Comparison of ENCODE assay signal across 16 cellular contexts in the genomic region with DNA sequence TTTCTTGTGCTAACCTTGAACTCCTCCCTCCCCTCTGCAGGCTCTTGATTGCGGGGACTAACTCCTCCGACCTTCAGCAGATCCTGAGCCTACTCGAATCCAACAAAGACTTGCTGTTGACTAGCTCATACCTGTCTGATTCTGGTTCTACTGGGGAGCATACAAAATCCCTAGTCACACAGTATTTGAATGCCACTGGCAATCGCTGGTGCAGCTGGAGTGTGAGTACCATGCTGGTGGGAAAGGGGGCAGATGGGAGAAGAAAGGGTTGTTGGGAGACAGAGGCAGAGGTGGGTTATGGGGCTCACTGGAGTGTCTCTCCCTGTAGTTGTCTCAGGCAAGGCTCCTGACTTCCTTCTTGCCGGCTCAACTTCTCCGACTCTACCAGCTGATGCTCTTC. TPM values are rescaled to one million over a fixed set of nuclear protein-coding genes. Genes with fewer than 3 reads are reported as not detected.
A peak's percentile ranks its signal among the peaks of the same experiment; 100 is the strongest.
DNase-seq lines count a peak whose midpoint lies in the region; ATAC-seq, FAIRE-seq and TF ChIP-seq lines count a peak whose summit lies in the region.
"Had no signal": no experiment of that assay in that cellular context is flagged by ENCODE, and none has a peak within 500 bp of the region (broad histone marks: within the 10 kb centered on the region; RNA-seq: fewer than 3 reads in every experiment).

No MANE protein-coding gene starts in this region.

- H3K79me2 ChIP-seq in HepG2 (ENCODE audit: insufficient read depth, low read length), result peaks cover 53% of the 10 kb centered on the region

- H3K4me1 Mint-ChIP-seq in type B pancreatic cell (ENCODE audit: unreplicated experiment), result peaks cover 52% of the 10 kb centered on the region

- BruUV-seq in HepG2 (replicated peaks; lab: Mats Ljungman, UMichigan), result no TSS peak

- DNase-seq in HepG2 (ENCODE audit: low spot score), result no peak
- DNase-seq in right lobe of liver, result no peak
- no peak for DNase-seq in activated naive CD4-positive, alpha-beta T cell treated with anti-CD3 and anti-CD28 coated beads, Interleukin-2, amount 50 U/mL, for 72 hours (ENCODE audit: low spot score in 2 of 2)
- no peak for DNase-seq in foreskin fibroblast
- no peak for DNase-seq in type B pancreatic cell (ENCODE audit: extremely low spot score, unreplicated experiment)
- DNase-seq: activated CD4-positive, CD25-positive, alpha-beta regulatory T cell treated with anti-CD3 and anti-CD28 coated beads, Interleukin-2, amount 50 U/mL, for 72 hours; body of pancreas; CD4-positive, CD25-positive, alpha-beta regulatory T cell; Kasumi-1; occipital lobe had no signal

- peaks cover 71 to 84% of the 10 kb centered on the region in 2 donors for H3K36me3 Mint-ChIP-seq in activated naive CD4-positive, alpha-beta T cell treated with anti-CD3 and anti-CD28 coated beads, Interleukin-2, amount 50 U/mL, for 72 hours
- H3K36me3 Mint-ChIP-seq in type B pancreatic cell, result peaks cover 63% of the 10 kb centered on the region

- H3K27me3 ChIP-seq in HepG2 (ENCODE audit: control insufficient read depth in 1 of 2, insufficient read depth in 2 of 2, low read length in 2 of 2), result no peaks in the 10 kb centered on the region; a peak in 1 of 5 replicates
- no peaks in the 10 kb centered on the region for H3K27me3 ChIP-seq in right lobe of liver
- H3K27me3 ChIP-seq: body of pancreas, esophagus muscularis mucosa had no signal

- in situ Hi-C loops in HepG2 (cut with HindIII; ENCODE audit: extremely low pct_ligation_motif_present, low pct_unique_long_range_greater_than_20kb), result no loop called here

- TF ChIP-seq RAD21 in HepG2 (CRISPR knock-in tag; IDR thresholded peaks at IDR 0.05), result no peak

- H4K20me1 ChIP-seq in HepG2 (ENCODE audit: insufficient read depth, low read length), result peaks cover 31% of the 10 kb centered on the region; the same call in 1 of the 2 replicates

- H3K27me3 Mint-ChIP-seq in type B pancreatic cell, result no peaks in the 10 kb centered on the region

- TF ChIP-seq POLR2A in HepG2 (IDR thresholded peaks at IDR 0.05; ENCODE audit: insufficient read depth in 1 of 2, low read depth in 2 of 2, low read length in 2 of 2), result no peak
- no peak for TF ChIP-seq POLR2A in right lobe of liver (IDR thresholded peaks at IDR 0.05)

- no peak for ATAC-seq in HepG2
- no peak for ATAC-seq in right lobe of liver
- ATAC-seq in activated naive CD4-positive, alpha-beta T cell treated with anti-CD3 and anti-CD28 coated beads, Interleukin-2, amount 50 U/mL, for 72 hours, result no peak
- ATAC-seq in HG03571 (IDR thresholded peaks at IDR 0.05; ENCODE audit: unreplicated experiment), result no peak
- no peak for ATAC-seq in GM18858 (IDR thresholded peaks at IDR 0.05; ENCODE audit: unreplicated experiment)
- ATAC-seq in GM18867 (IDR thresholded peaks at IDR 0.05; ENCODE audit: unreplicated experiment), result no peak
- ATAC-seq: body of pancreas had no signal

- H3K27ac ChIP-seq in HepG2 (ENCODE audit: extremely low read length, insufficient read depth, low read length), result no peak overlapping the region
- H3K27ac ChIP-seq in right lobe of liver, result no peak overlapping the region
- H3K27ac ChIP-seq: body of pancreas had no signal

- H3K9me3 Mint-ChIP-seq in activated naive CD4-positive, alpha-beta T cell treated with anti-CD3 and anti-CD28 coated beads, Interleukin-2, amount 50 U/mL, for 72 hours, result no peaks in the 10 kb centered on the region
- no peaks in the 10 kb centered on the region for H3K9me3 Mint-ChIP-seq in type B pancreatic cell

- H2AFZ ChIP-seq in HepG2 (ENCODE audit: low read length), result no peak overlapping the region

- CTCF ChIA-PET in HepG2 (lab: Yijun Ruan, JAX; ENCODE audit: low intra/inter-chr PET ratio, low total read pairs), result no interaction called here

- POLR2A ChIA-PET in HepG2 (lab: Yijun Ruan, JAX), result interaction anchor here (0.9 to 1.3 kb wide), 2 partner anchors 30 to 131 kb away, joined by 3 to 4 read pairs; partner anchors contain the start of gene ZBTB3

- H3K4me2 ChIP-seq in HepG2 (ENCODE audit: low read depth, low read length), result 0 out of 2 replicates have a peak overlapping the region, but pooled peaks have one; percentile 10

- no peak for TF ChIP-seq EP300 in HepG2 (IDR thresholded peaks at IDR 0.05; ENCODE audit: low read depth in 2 of 2, low read length in 2 of 2)
- no peak for TF ChIP-seq EP300 in HepG2 (CRISPR knock-in tag; IDR thresholded peaks at IDR 0.05; ENCODE audit: borderline replicate concordance)

- no peak for TF ChIP-seq CTCF in HepG2 (CRISPR knock-in tag; IDR thresholded peaks at IDR 0.05)
- no peak for TF ChIP-seq CTCF in right lobe of liver (IDR thresholded peaks at IDR 0.05)
- TF ChIP-seq CTCF in foreskin fibroblast (IDR thresholded peaks at IDR 0.05; ENCODE audit: low read depth, low read length), result no peak
- no peak for TF ChIP-seq CTCF in type B pancreatic cell (conservative IDR thresholded peaks at IDR 0.05)

- peak overlapping the region; percentile 18 to 94 for H3K27ac Mint-ChIP-seq in activated naive CD4-positive, alpha-beta T cell treated with anti-CD3 and anti-CD28 coated beads, Interleukin-2, amount 50 U/mL, for 72 hours
- peak overlapping the region; percentile 76 for H3K27ac Mint-ChIP-seq in type B pancreatic cell

- peaks cover 87% of the 10 kb centered on the region for H3K4me1 ChIP-seq in HepG2 (ENCODE audit: insufficient read depth, low read length)
- H3K4me1 ChIP-seq in right lobe of liver, result peaks cover 0 to 21% (median 8%) of the 10 kb centered on the region in 4 donors

- WGBS in HepG2 (ENCODE audit: low lambda C conversion rate), result 98% methylated on average over 6 of the region's 6 CpGs
- 71% methylated on average over 3 of the region's 6 CpGs for WGBS in right lobe of liver (ENCODE audit: insufficient coverage, low coverage, low lambda C conversion rate, missing lambda C conversion rate)

- intact Hi-C loops in HepG2 (cut with micrococcal nuclease; ENCODE audit: unreplicated experiment), result no loop called here
- intact Hi-C loops in right lobe of liver (cut with DNase I), result no loop called here

- no peak overlapping the region for H3K9ac ChIP-seq in HepG2 (ENCODE audit: insufficient read depth, low read depth, low read length)

- H3K9me3 ChIP-seq in HepG2 (ENCODE audit: low read length) (no peaks in the 10 kb centered on the region), right lobe of liver (no peaks in the 10 kb centered on the region)
- H3K9me3 ChIP-seq: body of pancreas, esophagus muscularis mucosa, HAP-1 had no signal

- H3K36me3 ChIP-seq in HepG2 (replicated peaks in 1 of 2; ENCODE audit: control insufficient read depth in 1 of 2, insufficient read depth in 2 of 2, low read length in 2 of 2), result peaks cover 25 to 69% of the 10 kb centered on the region in 2 experiments
- H3K36me3 ChIP-seq in right lobe of liver, result peaks cover 9 to 70% (median 43%) of the 10 kb centered on the region in 4 donors

- H3K4me3 ChIP-seq in HepG2 (replicated peaks in 1 of 3; ENCODE audit: insufficient read depth in 1 of 3, low read depth in 2 of 3, low read length in 3 of 3) (no peak overlapping the region), right lobe of liver (no peak overlapping the region), foreskin fibroblast (ENCODE audit: low read depth in 1 of 2, low read length in 2 of 2) (peak overlapping the region; percentile 21 to 23)
- H3K4me3 ChIP-seq: body of pancreas, esophagus muscularis mucosa had no signal

- FAIRE-seq in HepG2 (lab: Jason Lieb, UNC), result no peak

- H3K4me3 Mint-ChIP-seq in type B pancreatic cell, result peak overlapping the region; percentile 79

RNA-seq across cellular contexts. Expression of gene SLC3A2, which starts 4.4 kb away (rescaled TPM):
- total RNA-seq in HepG2 (2016; rRNA removed; fragmentation: Illumina TruSeq; extraction: Trizol) (94.8 and 213 TPM in 2 replicates), right lobe of liver (100 to 1,000 TPM in 1 of 6 experiments, 10 to 100 TPM in 5; 39.8 to 106 (median 63.0) TPM), type B pancreatic cell (ENCODE audit: low replicate concordance) (190 and 287 TPM in 2 replicates)
- 38.0 and 39.9 TPM in 2 replicates for total RNA-seq in HepG2 (2016; cell fraction: cytosol; rRNA removed; fragmentation: Illumina TruSeq; extraction: Trizol; ENCODE audit: low read depth)
- 86.4 and 215 TPM in 2 replicates for total RNA-seq in HepG2 (2016; cell fraction: insoluble cytoplasmic fraction; rRNA removed; fragmentation: Illumina TruSeq; extraction: Trizol)
- 38.3 and 41.7 TPM in 2 replicates for total RNA-seq in HepG2 (2016; cell fraction: membrane; rRNA removed; fragmentation: Illumina TruSeq; extraction: Trizol)
- 205 and 227 TPM in 2 replicates for total RNA-seq in HepG2 (2016; cell fraction: nucleus; rRNA removed; fragmentation: Illumina TruSeq; extraction: Trizol)
- 225 and 226 TPM in 2 replicates for polyA plus RNA-seq in HepG2 (2011; rRNA removed)
- polyA plus RNA-seq in HepG2 (2011; cell fraction: cytosol; rRNA removed), result 197 and 232 TPM in 2 replicates
- 387 TPM in 2 replicates for polyA plus RNA-seq in HepG2 (2011; cell fraction: nucleus; rRNA removed)
- 155 and 209 TPM in 2 replicates for polyA plus RNA-seq in HepG2 (2012)
- polyA plus RNA-seq in HepG2 (2016; cell fraction: cytosol; fragmentation: Illumina TruSeq; extraction: Trizol; ENCODE audit: low read depth), result 14.6 and 16.2 TPM in 2 replicates
- polyA plus RNA-seq in HepG2 (2016; cell fraction: insoluble cytoplasmic fraction; fragmentation: Illumina TruSeq; extraction: Trizol; ENCODE audit: low read depth), result 86.8 and 89.1 TPM in 2 replicates
- polyA plus RNA-seq in HepG2 (2016; cell fraction: membrane; fragmentation: Illumina TruSeq; extraction: Trizol; ENCODE audit: low read depth), result 14.4 and 19.1 TPM in 2 replicates
- polyA plus RNA-seq in HepG2 (2016; cell fraction: nucleus; fragmentation: Illumina TruSeq; extraction: Trizol; ENCODE audit: insufficient read depth, low read depth), result 322 and 351 TPM in 2 replicates
- 232 and 734 TPM in 2 replicates for polyA minus RNA-seq in HepG2 (2011; rRNA and poly(A)+ RNA removed; ENCODE audit: low replicate concordance)
- polyA minus RNA-seq in HepG2 (2011; cell fraction: cytosol; rRNA and poly(A)+ RNA removed), result 189 and 204 TPM in 2 replicates
- 166 and 194 TPM in 2 replicates for polyA minus RNA-seq in HepG2 (2011; cell fraction: nucleus; rRNA and poly(A)+ RNA removed)
- total RNA-seq in activated naive CD4-positive, alpha-beta T cell treated with anti-CD3 and anti-CD28 coated beads, Interleukin-2, amount 50 U/mL, for 72 hours, result 100 to 1,000 TPM; 295 to 308 TPM

RNA-seq across cellular contexts. Expression of gene CHRM1, which starts 36.0 kb away (rescaled TPM):
- total RNA-seq in HepG2 (2016; rRNA removed; fragmentation: Illumina TruSeq; extraction: Trizol) (not detected in 2 replicates), right lobe of liver (not detected), type B pancreatic cell (ENCODE audit: low replicate concordance) (0.29 and 2.1 TPM in 2 replicates)
- not detected in 2 replicates for total RNA-seq in HepG2 (2016; cell fraction: cytosol; rRNA removed; fragmentation: Illumina TruSeq; extraction: Trizol; ENCODE audit: low read depth)
- not detected in 2 replicates for total RNA-seq in HepG2 (2016; cell fraction: insoluble cytoplasmic fraction; rRNA removed; fragmentation: Illumina TruSeq; extraction: Trizol)
- total RNA-seq in HepG2 (2016; cell fraction: membrane; rRNA removed; fragmentation: Illumina TruSeq; extraction: Trizol), result not detected in 2 replicates
- total RNA-seq in HepG2 (2016; cell fraction: nucleus; rRNA removed; fragmentation: Illumina TruSeq; extraction: Trizol), result not detected in 2 replicates
- not detected in 2 replicates for polyA plus RNA-seq in HepG2 (2011; rRNA removed)
- polyA plus RNA-seq in HepG2 (2011; cell fraction: cytosol; rRNA removed), result not detected in 2 replicates
- polyA plus RNA-seq in HepG2 (2011; cell fraction: nucleus; rRNA removed), result not detected in 2 replicates
- polyA plus RNA-seq in HepG2 (2012), result not detected in 2 replicates
- not detected in 2 replicates for polyA plus RNA-seq in HepG2 (2016; cell fraction: cytosol; fragmentation: Illumina TruSeq; extraction: Trizol; ENCODE audit: low read depth)
- not detected in 2 replicates for polyA plus RNA-seq in HepG2 (2016; cell fraction: insoluble cytoplasmic fraction; fragmentation: Illumina TruSeq; extraction: Trizol; ENCODE audit: low read depth)
- polyA plus RNA-seq in HepG2 (2016; cell fraction: membrane; fragmentation: Illumina TruSeq; extraction: Trizol; ENCODE audit: low read depth), result not detected in 2 replicates
- not detected in 2 replicates for polyA plus RNA-seq in HepG2 (2016; cell fraction: nucleus; fragmentation: Illumina TruSeq; extraction: Trizol; ENCODE audit: insufficient read depth, low read depth)
- polyA minus RNA-seq in HepG2 (2011; rRNA and poly(A)+ RNA removed; ENCODE audit: low replicate concordance), result 0.21 TPM in 1 of 2 replicates, not detected in the other
- not detected in 2 replicates for polyA minus RNA-seq in HepG2 (2011; cell fraction: cytosol; rRNA and poly(A)+ RNA removed)
- not detected in 2 replicates for polyA minus RNA-seq in HepG2 (2011; cell fraction: nucleus; rRNA and poly(A)+ RNA removed)
- not detected for total RNA-seq in activated naive CD4-positive, alpha-beta T cell treated with anti-CD3 and anti-CD28 coated beads, Interleukin-2, amount 50 U/mL, for 72 hours
- total RNA-seq: body of pancreas; CD4-positive, CD25-positive, alpha-beta regulatory T cell; kidney epithelial cell had no signal
- polyA plus RNA-seq: CD4-positive, CD25-positive, alpha-beta regulatory T cell had no signal

RNA-seq across cellular contexts. Expression of gene WDR74, which starts 45.7 kb away (rescaled TPM):
- 68.4 and 83.3 TPM in 2 replicates for total RNA-seq in HepG2 (2016; rRNA removed; fragmentation: Illumina TruSeq; extraction: Trizol)
- total RNA-seq in HepG2 (2016; cell fraction: cytosol; rRNA removed; fragmentation: Illumina TruSeq; extraction: Trizol; ENCODE audit: low read depth), result 73.1 and 74.3 TPM in 2 replicates
- total RNA-seq in HepG2 (2016; cell fraction: insoluble cytoplasmic fraction; rRNA removed; fragmentation: Illumina TruSeq; extraction: Trizol), result 64.4 and 81.2 TPM in 2 replicates
- 35.8 and 38.0 TPM in 2 replicates for total RNA-seq in HepG2 (2016; cell fraction: membrane; rRNA removed; fragmentation: Illumina TruSeq; extraction: Trizol)
- total RNA-seq in HepG2 (2016; cell fraction: nucleus; rRNA removed; fragmentation: Illumina TruSeq; extraction: Trizol), result 65.9 and 69.3 TPM in 2 replicates
- polyA plus RNA-seq in HepG2 (2011; rRNA removed), result 77.0 and 84.6 TPM in 2 replicates
- polyA plus RNA-seq in HepG2 (2011; cell fraction: cytosol; rRNA removed), result 65.2 and 92.4 TPM in 2 replicates
- 200 and 217 TPM in 2 replicates for polyA plus RNA-seq in HepG2 (2011; cell fraction: nucleus; rRNA removed)
- 46.6 and 65.2 TPM in 2 replicates for polyA plus RNA-seq in HepG2 (2012)
- 14.6 and 16.3 TPM in 2 replicates for polyA plus RNA-seq in HepG2 (2016; cell fraction: cytosol; fragmentation: Illumina TruSeq; extraction: Trizol; ENCODE audit: low read depth)
- 58.9 and 67.1 TPM in 2 replicates for polyA plus RNA-seq in HepG2 (2016; cell fraction: insoluble cytoplasmic fraction; fragmentation: Illumina TruSeq; extraction: Trizol; ENCODE audit: low read depth)
- polyA plus RNA-seq in HepG2 (2016; cell fraction: membrane; fragmentation: Illumina TruSeq; extraction: Trizol; ENCODE audit: low read depth), result 19.3 and 20.8 TPM in 2 replicates
- 134 and 146 TPM in 2 replicates for polyA plus RNA-seq in HepG2 (2016; cell fraction: nucleus; fragmentation: Illumina TruSeq; extraction: Trizol; ENCODE audit: insufficient read depth, low read depth)
- 110 and 251 TPM in 2 replicates for polyA minus RNA-seq in HepG2 (2011; rRNA and poly(A)+ RNA removed; ENCODE audit: low replicate concordance)
- 31.0 and 38.8 TPM in 2 replicates for polyA minus RNA-seq in HepG2 (2011; cell fraction: cytosol; rRNA and poly(A)+ RNA removed)
- 217 and 271 TPM in 2 replicates for polyA minus RNA-seq in HepG2 (2011; cell fraction: nucleus; rRNA and poly(A)+ RNA removed)
- 10 to 100 TPM; 17.6 to 30.6 (median 24.3) TPM for total RNA-seq in right lobe of liver
- total RNA-seq in activated naive CD4-positive, alpha-beta T cell treated with anti-CD3 and anti-CD28 coated beads, Interleukin-2, amount 50 U/mL, for 72 hours, result 100 to 1,000 TPM in 1 of 2 donors, 10 to 100 TPM in 1; 87.2 to 105 TPM
- 47.6 and 58.3 TPM in 2 replicates for total RNA-seq in type B pancreatic cell (ENCODE audit: low replicate concordance)

RNA-seq across cellular contexts. Expression of gene TEX54, which starts 52.5 kb away (rescaled TPM):
- total RNA-seq in HepG2 (2016; rRNA removed; fragmentation: Illumina TruSeq; extraction: Trizol), result not detected in 2 replicates
- total RNA-seq in HepG2 (2016; cell fraction: cytosol; rRNA removed; fragmentation: Illumina TruSeq; extraction: Trizol; ENCODE audit: low read depth), result not detected in 2 replicates
- total RNA-seq in HepG2 (2016; cell fraction: insoluble cytoplasmic fraction; rRNA removed; fragmentation: Illumina TruSeq; extraction: Trizol), result not detected in 2 replicates
- not detected in 2 replicates for total RNA-seq in HepG2 (2016; cell fraction: membrane; rRNA removed; fragmentation: Illumina TruSeq; extraction: Trizol)
- not detected in 2 replicates for total RNA-seq in HepG2 (2016; cell fraction: nucleus; rRNA removed; fragmentation: Illumina TruSeq; extraction: Trizol)
- polyA plus RNA-seq in HepG2 (2011; rRNA removed), result not detected in 2 replicates
- polyA plus RNA-seq in HepG2 (2011; cell fraction: cytosol; rRNA removed), result not detected in 2 replicates
- not detected in 2 replicates for polyA plus RNA-seq in HepG2 (2011; cell fraction: nucleus; rRNA removed)
- polyA plus RNA-seq in HepG2 (2012), result 0.55 TPM in 1 of 2 replicates, not detected in the other
- polyA plus RNA-seq in HepG2 (2016; cell fraction: cytosol; fragmentation: Illumina TruSeq; extraction: Trizol; ENCODE audit: low read depth), result not detected in 2 replicates
- not detected in 2 replicates for polyA plus RNA-seq in HepG2 (2016; cell fraction: insoluble cytoplasmic fraction; fragmentation: Illumina TruSeq; extraction: Trizol; ENCODE audit: low read depth)
- not detected in 2 replicates for polyA plus RNA-seq in HepG2 (2016; cell fraction: membrane; fragmentation: Illumina TruSeq; extraction: Trizol; ENCODE audit: low read depth)
- not detected in 2 replicates for polyA plus RNA-seq in HepG2 (2016; cell fraction: nucleus; fragmentation: Illumina TruSeq; extraction: Trizol; ENCODE audit: insufficient read depth, low read depth)
- not detected in 2 replicates for polyA minus RNA-seq in HepG2 (2011; rRNA and poly(A)+ RNA removed; ENCODE audit: low replicate concordance)
- polyA minus RNA-seq in HepG2 (2011; cell fraction: cytosol; rRNA and poly(A)+ RNA removed), result not detected in 2 replicates
- not detected in 2 replicates for polyA minus RNA-seq in HepG2 (2011; cell fraction: nucleus; rRNA and poly(A)+ RNA removed)
- not detected for total RNA-seq in right lobe of liver
- under 1 TPM in 1 of 2 donors, not detected in 1; 0.70 TPM for total RNA-seq in activated naive CD4-positive, alpha-beta T cell treated with anti-CD3 and anti-CD28 coated beads, Interleukin-2, amount 50 U/mL, for 72 hours
- total RNA-seq in type B pancreatic cell (ENCODE audit: low replicate concordance), result not detected in 2 replicates
- total RNA-seq: body of pancreas; CD4-positive, CD25-positive, alpha-beta regulatory T cell; esophagus muscularis mucosa; kidney epithelial cell; occipital lobe had no signal

RNA-seq across cellular contexts. Expression of gene STX5, which starts 53.3 kb away (rescaled TPM):
- total RNA-seq in HepG2 (2016; rRNA removed; fragmentation: Illumina TruSeq; extraction: Trizol) (26.9 and 29.2 TPM in 2 replicates), right lobe of liver (10 to 100 TPM; 22.1 to 27.8 (median 24.6) TPM), type B pancreatic cell (ENCODE audit: low replicate concordance) (42.4 and 51.7 TPM in 2 replicates)
- total RNA-seq in HepG2 (2016; cell fraction: cytosol; rRNA removed; fragmentation: Illumina TruSeq; extraction: Trizol; ENCODE audit: low read depth), result 11.5 and 13.1 TPM in 2 replicates
- total RNA-seq in HepG2 (2016; cell fraction: insoluble cytoplasmic fraction; rRNA removed; fragmentation: Illumina TruSeq; extraction: Trizol), result 28.7 and 31.4 TPM in 2 replicates
- total RNA-seq in HepG2 (2016; cell fraction: membrane; rRNA removed; fragmentation: Illumina TruSeq; extraction: Trizol), result 21.4 and 25.5 TPM in 2 replicates
- total RNA-seq in HepG2 (2016; cell fraction: nucleus; rRNA removed; fragmentation: Illumina TruSeq; extraction: Trizol), result 19.8 and 21.0 TPM in 2 replicates
- polyA plus RNA-seq in HepG2 (2011; rRNA removed), result 30.0 and 36.6 TPM in 2 replicates
- polyA plus RNA-seq in HepG2 (2011; cell fraction: cytosol; rRNA removed), result 40.4 and 44.3 TPM in 2 replicates
- 58.1 and 64.7 TPM in 2 replicates for polyA plus RNA-seq in HepG2 (2011; cell fraction: nucleus; rRNA removed)
- 34.4 and 38.4 TPM in 2 replicates for polyA plus RNA-seq in HepG2 (2012)
- polyA plus RNA-seq in HepG2 (2016; cell fraction: cytosol; fragmentation: Illumina TruSeq; extraction: Trizol; ENCODE audit: low read depth), result 16.7 and 21.3 TPM in 2 replicates
- 46.7 and 47.9 TPM in 2 replicates for polyA plus RNA-seq in HepG2 (2016; cell fraction: insoluble cytoplasmic fraction; fragmentation: Illumina TruSeq; extraction: Trizol; ENCODE audit: low read depth)
- 24.0 and 30.0 TPM in 2 replicates for polyA plus RNA-seq in HepG2 (2016; cell fraction: membrane; fragmentation: Illumina TruSeq; extraction: Trizol; ENCODE audit: low read depth)
- 28.2 and 33.5 TPM in 2 replicates for polyA plus RNA-seq in HepG2 (2016; cell fraction: nucleus; fragmentation: Illumina TruSeq; extraction: Trizol; ENCODE audit: insufficient read depth, low read depth)
- polyA minus RNA-seq in HepG2 (2011; rRNA and poly(A)+ RNA removed; ENCODE audit: low replicate concordance), result 75.1 and 110 TPM in 2 replicates
- 15.7 and 21.4 TPM in 2 replicates for polyA minus RNA-seq in HepG2 (2011; cell fraction: cytosol; rRNA and poly(A)+ RNA removed)
- polyA minus RNA-seq in HepG2 (2011; cell fraction: nucleus; rRNA and poly(A)+ RNA removed), result 39.8 and 49.6 TPM in 2 replicates
- 10 to 100 TPM; 23.0 to 61.3 TPM for total RNA-seq in activated naive CD4-positive, alpha-beta T cell treated with anti-CD3 and anti-CD28 coated beads, Interleukin-2, amount 50 U/mL, for 72 hours

Comparison
In these comparisons a context has a peak if more than half of its experiments do, and no peak if none do; other contexts are left out.
1. H3K4me3 ChIP-seq: peak in foreskin fibroblast (2 of 2); none in HepG2 (0 of 3) and right lobe of liver (0 of 3).